Comparison of ENCODE assay signal across 22 cellular contexts in the genomic region with DNA sequence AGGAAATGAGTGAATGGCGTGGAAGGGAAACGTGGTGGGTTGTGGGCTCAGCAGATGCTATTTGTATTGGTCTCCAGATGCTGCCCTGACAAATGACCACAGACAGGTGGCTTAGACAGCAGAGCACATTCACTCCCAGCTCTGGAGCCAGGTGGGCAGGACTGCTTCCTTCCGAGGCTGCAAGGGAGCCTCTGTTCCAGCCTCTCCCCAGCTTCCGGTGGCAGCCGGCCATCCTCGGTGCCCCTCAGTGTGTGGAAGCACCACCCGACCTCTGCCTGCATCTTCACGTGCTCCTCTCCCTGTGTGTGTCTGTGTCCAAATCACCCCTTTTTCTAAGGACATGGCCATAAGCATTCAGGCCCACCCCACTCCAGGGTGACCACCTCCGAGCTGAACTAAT.
"Had no signal": no experiment of that assay in that cellular context is flagged by ENCODE, and none has a peak within 500 bp of the region (broad histone marks: within the 10 kb centered on the region; RNA-seq: fewer than 3 reads in every experiment).

No MANE protein-coding gene starts in this region.

- H3K9ac ChIP-seq: SK-N-SH had no signal

- H3K4me3 ChIP-seq: MG63 had no signal

- H3K27ac ChIP-seq: RWPE1 had no signal

- DNase-seq: IMR-90; Karpas-422; KG1; MG63; NCI-H1092; NCI-H1105 treated with DMSO at 0.1 percent for 48 hours; NCI-H1417 treated with DMSO at 0.1 percent for 48 hours; NCI-H146; NCI-H1694 treated with DMSO at 0.1 percent for 48 hours; NCI-H1930; NCI-H2081; NCI-H2107; NCI-H2227 treated with DMSO at 0.1 percent for 48 hours; NCI-H524; NCI-H526 treated with DMSO at 0.1 percent for 48 hours; NCI-H748 treated with DMSO at 0.1 percent for 48 hours; NK-92 treated with Interleukin-12 subunit alpha and Interleukin-12 subunit beta, amount 100 ng/mL, for 24 hours; PC-3; SHP77; SK-N-SH had no signal

- H3K4me2 ChIP-seq: SK-N-SH had no signal

- ATAC-seq: Panc1, PC-3 had no signal

- H3K9me3 ChIP-seq: SK-N-SH had no signal

- H3K36me3 ChIP-seq: MG63 had no signal
